Comparison of ENCODE assay signal across 1 cellular context in the genomic region with DNA sequence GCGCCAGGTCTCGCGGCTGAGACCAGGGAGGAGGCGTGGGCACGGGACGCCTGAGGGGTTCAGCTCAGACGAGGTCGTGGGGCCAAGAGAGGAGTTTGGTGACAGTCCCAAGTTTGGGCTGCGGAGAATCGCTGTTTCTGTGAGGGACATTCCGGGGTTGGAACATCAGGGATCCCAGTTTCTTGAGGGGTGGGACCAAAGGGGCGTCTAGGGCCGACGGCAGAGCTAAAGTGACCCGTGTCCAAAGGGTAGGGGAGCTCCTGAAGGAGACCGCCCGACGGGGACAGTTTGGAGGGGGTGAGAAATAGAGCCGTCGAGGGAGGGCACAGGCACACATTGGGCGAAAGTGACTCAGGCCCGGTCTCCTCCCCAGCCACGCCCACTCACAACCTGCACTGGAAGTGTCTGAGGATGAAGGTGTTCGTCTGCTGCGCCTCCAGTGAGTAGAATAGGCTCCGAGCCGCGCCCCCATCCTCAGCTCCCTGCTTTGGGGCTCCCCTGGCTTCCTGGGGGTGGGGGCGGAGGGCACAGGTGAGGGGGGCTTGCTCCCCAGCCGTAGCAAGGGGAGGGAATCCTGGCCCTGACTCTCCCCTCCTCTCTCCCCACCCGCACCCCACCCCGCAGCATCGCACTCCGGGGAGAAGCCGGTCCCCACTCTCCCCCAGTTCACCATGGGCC.
TF ChIP-seq lines count a peak whose summit lies in the region.

No MANE protein-coding gene starts in this region.

TF ChIP-seq in GM12878, 131 proteins besides CTCF, POLR2A, EP300 and RAD21 (continued from another document):
- TF ChIP-seq BHLHE40 (IDR thresholded peaks at IDR 0.05; ENCODE audit: borderline replicate concordance in 1 of 2, low read depth in 2 of 2, low read length in 1 of 2) (peak; percentile 68 to 87; a peak in 3 of 4 replicates), YY1 (IDR thresholded peaks at IDR 0.05; ENCODE audit: low read depth, low read length) (no peak), RAD51 (IDR thresholded peaks at IDR 0.05) (no peak), ZSCAN29 (IDR thresholded peaks at IDR 0.05) (no peak)
- TF ChIP-seq, protein P1, sequence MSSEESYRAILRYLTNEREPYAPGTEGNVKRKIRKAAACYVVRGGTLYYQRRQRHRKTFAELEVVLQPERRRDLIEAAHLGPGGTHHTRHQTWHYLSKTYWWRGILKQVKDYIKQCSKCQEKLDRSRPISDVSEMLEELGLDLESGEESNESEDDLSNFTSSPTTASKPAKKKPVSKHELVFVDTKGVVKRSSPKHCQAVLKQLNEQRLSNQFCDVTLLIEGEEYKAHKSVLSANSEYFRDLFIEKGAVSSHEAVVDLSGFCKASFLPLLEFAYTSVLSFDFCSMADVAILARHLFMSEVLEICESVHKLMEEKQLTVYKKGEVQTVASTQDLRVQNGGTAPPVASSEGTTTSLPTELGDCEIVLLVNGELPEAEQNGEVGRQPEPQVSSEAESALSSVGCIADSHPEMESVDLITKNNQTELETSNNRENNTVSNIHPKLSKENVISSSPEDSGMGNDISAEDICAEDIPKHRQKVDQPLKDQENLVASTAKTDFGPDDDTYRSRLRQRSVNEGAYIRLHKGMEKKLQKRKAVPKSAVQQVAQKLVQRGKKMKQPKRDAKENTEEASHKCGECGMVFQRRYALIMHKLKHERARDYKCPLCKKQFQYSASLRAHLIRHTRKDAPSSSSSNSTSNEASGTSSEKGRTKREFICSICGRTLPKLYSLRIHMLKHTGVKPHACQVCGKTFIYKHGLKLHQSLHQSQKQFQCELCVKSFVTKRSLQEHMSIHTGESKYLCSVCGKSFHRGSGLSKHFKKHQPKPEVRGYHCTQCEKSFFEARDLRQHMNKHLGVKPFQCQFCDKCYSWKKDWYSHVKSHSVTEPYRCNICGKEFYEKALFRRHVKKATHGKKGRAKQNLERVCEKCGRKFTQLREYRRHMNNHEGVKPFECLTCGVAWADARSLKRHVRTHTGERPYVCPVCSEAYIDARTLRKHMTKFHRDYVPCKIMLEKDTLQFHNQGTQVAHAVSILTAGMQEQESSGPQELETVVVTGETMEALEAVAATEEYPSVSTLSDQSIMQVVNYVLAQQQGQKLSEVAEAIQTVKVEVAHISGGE (CRISPR knock-in tag; IDR thresholded peaks at IDR 0.05): no peak
TF ChIP-seq in GM12878: peak in this region for 6.
